Comparison of ENCODE assay signal across 20 cellular contexts in the genomic region with DNA sequence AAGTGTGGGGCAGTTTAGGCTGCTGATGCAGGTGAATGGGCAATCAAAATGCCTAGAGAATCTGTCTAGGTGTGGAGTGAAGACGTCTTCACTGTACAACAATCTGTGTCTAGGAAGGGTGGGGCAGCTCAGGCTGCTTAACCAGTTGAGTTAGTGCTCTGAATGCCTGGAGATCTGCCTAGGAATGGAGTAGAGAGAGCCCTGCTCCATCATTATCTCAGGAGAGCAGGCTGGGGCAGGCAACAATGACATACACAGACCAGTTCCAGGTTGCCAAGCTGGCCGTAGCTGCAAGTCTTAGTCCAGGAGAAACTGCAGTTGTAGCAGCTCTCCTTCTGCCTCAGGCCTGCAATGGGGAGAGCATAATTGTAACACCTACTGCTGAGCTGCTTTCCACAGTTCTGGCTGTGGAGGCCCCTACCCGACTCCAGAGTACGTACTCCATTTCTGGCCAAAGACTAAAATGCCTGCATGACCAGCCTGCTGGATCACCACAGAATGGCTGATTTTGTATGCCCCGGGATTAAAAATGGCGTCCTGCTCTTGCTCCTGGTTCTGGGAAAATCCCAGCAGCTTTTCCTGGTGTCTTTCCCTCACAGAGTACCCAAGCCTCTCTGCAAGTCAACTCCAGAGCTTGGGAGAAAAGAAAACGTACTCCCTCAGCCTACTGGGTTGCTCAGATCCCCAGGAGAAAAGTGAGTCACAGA.
DNase-seq lines count a peak whose midpoint lies in the region; FAIRE-seq and TF ChIP-seq lines count a peak whose summit lies in the region.
"Had no signal": no experiment of that assay in that cellular context is flagged by ENCODE, and none has a peak within 500 bp of the region (broad histone marks: within the 10 kb centered on the region; RNA-seq: fewer than 3 reads in every experiment).

No MANE protein-coding gene starts in this region.

- H3K36me3 ChIP-seq in KMS-11 (ENCODE audit: insufficient read depth) (no peaks in the 10 kb centered on the region), H1 (ENCODE audit: control insufficient read depth in 2 of 4, insufficient read depth in 4 of 4, low read length in 3 of 4) (no peaks in the 10 kb centered on the region), neuronal stem cell (replicated peaks in 1 of 2; ENCODE audit: control insufficient read depth in 2 of 2, insufficient read depth in 2 of 2, low read length in 2 of 2) (no peaks in the 10 kb centered on the region)

- no peak overlapping the region; the same call in 1 of the 2 replicates for H3K9ac ChIP-seq in KMS-11
- H3K9ac ChIP-seq in H1 (replicated peaks in 1 of 4; ENCODE audit: extremely low read depth in 1 of 4, low read depth in 3 of 4, low read length in 3 of 4), result no peak overlapping the region
- H3K9ac ChIP-seq in neuronal stem cell (ENCODE audit: low read depth, low read length, poor library complexity), result no peak overlapping the region
- H3K9ac ChIP-seq: SK-N-SH had no signal

- H2BK12ac ChIP-seq in H1 (ENCODE audit: low read depth, low read length) (no peak overlapping the region), neuronal stem cell (ENCODE audit: low read length) (no peak overlapping the region)

- H2AK5ac ChIP-seq in H1 (ENCODE audit: low read depth, low read length), result 0 out of 2 replicates have a peak overlapping the region, but pooled peaks have one; percentile 39
- H2AK5ac ChIP-seq in neuronal stem cell (ENCODE audit: low read depth, low read length), result no peak overlapping the region

- no peak overlapping the region for H3K14ac ChIP-seq in H1 (ENCODE audit: insufficient read length)
- H3K14ac ChIP-seq in neuronal stem cell (ENCODE audit: low read length), result no peak overlapping the region

- H3K4me1 ChIP-seq in KMS-11 (ENCODE audit: low read depth, poor library complexity, severe bottlenecking), result peaks cover 15% of the 10 kb centered on the region
- no peaks in the 10 kb centered on the region for H3K4me1 ChIP-seq in H1 (replicated peaks in 1 of 4; ENCODE audit: control insufficient read depth in 3 of 4, insufficient read depth in 4 of 4, low read length in 3 of 4)
- H3K4me1 ChIP-seq in neuronal stem cell (ENCODE audit: control insufficient read depth in 2 of 2, insufficient read depth in 1 of 2, low read depth in 1 of 2, low read length in 2 of 2), result no peaks in the 10 kb centered on the region

- H2BK20ac ChIP-seq in H1 (ENCODE audit: low read length), result no peak overlapping the region

- H3K23ac ChIP-seq in H1 (ENCODE audit: insufficient read length), result no peak overlapping the region
- H3K23ac ChIP-seq in neuronal stem cell (ENCODE audit: low read depth, low read length, poor library complexity), result no peak overlapping the region

- peak overlapping the region; percentile 31; the same call in 1 of the 2 replicates for H2BK5ac ChIP-seq in H1 (ENCODE audit: low read depth, low read length)
- H2BK5ac ChIP-seq in neuronal stem cell (ENCODE audit: low read length), result no peak overlapping the region

- TF ChIP-seq CTCF in 22Rv1 (IDR thresholded peaks at IDR 0.05) (no peak), KMS-11 (conservative IDR thresholded peaks at IDR 0.05; ENCODE audit: low read depth, low read length) (no peak), H1 (IDR thresholded peaks at IDR 0.05; ENCODE audit: control extremely low read depth in 1 of 3, insufficient read depth in 1 of 3, low read depth in 1 of 3, low read length in 3 of 3) (no peak)

- H3K27ac ChIP-seq in 22Rv1 (peak overlapping the region; percentile 74), KMS-11 (peak overlapping the region; percentile 68), H1 (ENCODE audit: low read depth, low read length) (no peak overlapping the region), neuronal stem cell (replicated peaks; ENCODE audit: low read length) (no peak overlapping the region)

- H2BK120ac ChIP-seq in H1 (replicated peaks; ENCODE audit: low read depth, low read length) (no peak overlapping the region), neuronal stem cell (ENCODE audit: low read depth, low read length) (no peak overlapping the region)

- H3K4me2 ChIP-seq in KMS-11 (no peak overlapping the region), H1 (ENCODE audit: insufficient read depth in 1 of 2, low read depth in 2 of 2, low read length in 2 of 2) (no peak overlapping the region), neuronal stem cell (ENCODE audit: insufficient read depth, low read length, poor library complexity, severe bottlenecking) (no peak overlapping the region)
- H3K4me2 ChIP-seq: SK-N-SH had no signal

- H3K79me2 ChIP-seq in KMS-11 (ENCODE audit: insufficient read depth, low read depth), result no peaks in the 10 kb centered on the region
- no peaks in the 10 kb centered on the region for H3K79me2 ChIP-seq in H1 (ENCODE audit: control insufficient read depth in 1 of 2, insufficient read depth in 2 of 2, low read length in 2 of 2)

- H4K8ac ChIP-seq in H1 (ENCODE audit: extremely low read depth, insufficient read depth, low read length) (0 out of 2 replicates have a peak overlapping the region, but pooled peaks have one; percentile 14), neuronal stem cell (ENCODE audit: low read depth, low read length) (no peak overlapping the region)

- no peak for TF ChIP-seq RAD21 in H1 (IDR thresholded peaks at IDR 0.05 in 1 of 2, conservative IDR thresholded peaks at IDR 0.05 in 1 of 2; ENCODE audit: low read depth in 2 of 2, low read length in 2 of 2)

- DNase-seq in H1 (ENCODE audit: low read depth in 1 of 2, low spot score in 2 of 2) (no peak), neuronal stem cell (ENCODE audit: low spot score) (no peak), cortex of kidney (lab: John Stamatoyannopoulos, UW) (no peak), hepatic stellate cell (ENCODE audit: low spot score) (no peak), HTR-8/SVneo (ENCODE audit: insufficient read length, low spot score) (no peak)
- no peak for DNase-seq in effector CD8-positive, alpha-beta T cell (lab: John Stamatoyannopoulos, UW)
- DNase-seq: DMS153, DND-41, GOT3, IMR-90, KG1, NCI-H1048, NCI-H1694, NCI-H2227 treated with DMSO at 0.1 percent for 48 hours, NCI-H748 treated with DMSO at 0.1 percent for 48 hours, PC-3, SK-N-SH, SW 1271 had no signal

- no peak for TF ChIP-seq EP300 in H1 (IDR thresholded peaks at IDR 0.05; ENCODE audit: borderline replicate concordance in 1 of 2, low read depth in 2 of 2, low read length in 2 of 2)

- H3K27me3 ChIP-seq in KMS-11 (ENCODE audit: insufficient read depth, low read depth), result no peaks in the 10 kb centered on the region
- no peaks in the 10 kb centered on the region for H3K27me3 ChIP-seq in H1 (replicated peaks in 1 of 4; ENCODE audit: control insufficient read depth in 3 of 4, extremely low read depth in 1 of 4, insufficient read depth in 3 of 4, low read length in 3 of 4)
- no peaks in the 10 kb centered on the region for H3K27me3 ChIP-seq in neuronal stem cell (ENCODE audit: control insufficient read depth in 3 of 3, insufficient read depth in 3 of 3, low read depth in 1 of 3, low read length in 3 of 3)

- H4K5ac ChIP-seq in H1 (ENCODE audit: insufficient read length, low read depth, low read length), result no peak overlapping the region

- 87% methylated on average over 7 of the region's 7 CpGs; no CpG with 5 or more reads in 1 of the 2 experiments for WGBS in H1 (ENCODE audit: extremely low coverage in 1 of 2, insufficient coverage in 1 of 2, insufficient read length in 1 of 2, insufficient replicate concordance in 2 of 2, low coverage in 1 of 2, low lambda C conversion rate in 2 of 2, missing lambda C conversion rate in 1 of 2), 2 experiments
- no CpG with 5 or more reads among the region's 7 CpGs for WGBS in neuronal stem cell (ENCODE audit: extremely low coverage in 2 of 2, insufficient read length in 2 of 2, insufficient replicate concordance in 1 of 2), 2 donors

- H3K56ac ChIP-seq in H1 (replicated peaks; ENCODE audit: insufficient read length, low read depth, low read length), result no peak overlapping the region

- FAIRE-seq in H1 (lab: Jason Lieb, UNC) (no peak), HTR-8/SVneo (lab: Jason Lieb, UNC) (no peak)

- TF ChIP-seq POLR2A in H1 (IDR thresholded peaks at IDR 0.05; ENCODE audit: control extremely low read depth in 1 of 2, low read depth in 2 of 2, low read length in 2 of 2), result no peak

- H3K79me1 ChIP-seq in H1 (ENCODE audit: low read depth, low read length) (no peaks in the 10 kb centered on the region), neuronal stem cell (ENCODE audit: low read depth, low read length) (no peaks in the 10 kb centered on the region)

- H3K18ac ChIP-seq in H1 (ENCODE audit: extremely low read depth, low read length) (no peak overlapping the region), neuronal stem cell (ENCODE audit: low read length) (peak overlapping the region; percentile 8)

- H3K9me3 ChIP-seq in H1 (ENCODE audit: insufficient read depth in 2 of 2, low read depth in 1 of 2, low read length in 1 of 2) (no peaks in the 10 kb centered on the region), neuronal stem cell (replicated peaks in 1 of 2; ENCODE audit: control insufficient read depth in 2 of 2, insufficient read depth in 1 of 2, low read depth in 1 of 2, low read length in 2 of 2) (peaks cover 2 to 9% of the 10 kb centered on the region in 2 donors)
- H3K9me3 ChIP-seq: SK-N-SH had no signal

- H4K20me1 ChIP-seq in KMS-11 (ENCODE audit: insufficient read depth) (no peaks in the 10 kb centered on the region), H1 (replicated peaks in 1 of 2; ENCODE audit: control insufficient read depth in 1 of 2, insufficient read depth in 2 of 2, low read length in 2 of 2) (no peaks in the 10 kb centered on the region)

- CTCF ChIA-PET in H1 (lab: Charles Lee; ENCODE audit: partially characterized antibody), result interaction anchor here (1.1 to 3.2 kb wide), 4 partner anchors 10 to 274 kb away, joined by 3 to 24 read pairs (median 6); no protein-coding TSS in a partner anchor

- H4K91ac ChIP-seq in H1 (replicated peaks; ENCODE audit: insufficient read length, low read length) (no peak overlapping the region), neuronal stem cell (ENCODE audit: low read depth, low read length, poor library complexity) (no peak overlapping the region)

- H2AFZ ChIP-seq in KMS-11 (ENCODE audit: low read depth) (peak overlapping the region; percentile 6; the same call in 1 of the 2 replicates), H1 (ENCODE audit: low read length) (0 out of 2 replicates have a peak overlapping the region, but pooled peaks have one; percentile 42), neuronal stem cell (ENCODE audit: low read length) (no peak overlapping the region)

- no peak overlapping the region for H3K4ac ChIP-seq in H1 (replicated peaks; ENCODE audit: insufficient read length, low read depth, low read length)
- no peak overlapping the region for H3K4ac ChIP-seq in neuronal stem cell (ENCODE audit: low read length)

- H2BK15ac ChIP-seq in H1 (ENCODE audit: low read length) (no peak overlapping the region), neuronal stem cell (ENCODE audit: low read length) (no peak overlapping the region)

- H3K4me3 ChIP-seq in KMS-11 (IDR thresholded peaks at IDR 0.05; ENCODE audit: insufficient read depth, low read depth, low read length) (no peak overlapping the region), H1 (ENCODE audit: extremely low read depth in 1 of 4, insufficient read depth in 2 of 4, low read depth in 3 of 4, low read length in 4 of 4) (no peak overlapping the region), neuronal stem cell (ENCODE audit: low read length in 2 of 2) (no peak overlapping the region)

- POLR2A ChIA-PET in H1 (lab: Charles Lee; ENCODE audit: partially characterized antibody), result no interaction called here

- no peaks in the 10 kb centered on the region for H3K23me2 ChIP-seq in H1 (ENCODE audit: low read depth, low read length)

Comparison
In these comparisons a context has a peak if more than half of its experiments do, and no peak if none do; other contexts are left out.
1. H3K27ac ChIP-seq: peak in 22Rv1 (single experiment) and KMS-11 (single experiment); none in H1 (single experiment) and neuronal stem cell (single experiment).